Comparison of ENCODE assay signal across 10 cellular contexts in genomic region chr17:39700148-39700987, GRCh38. TPM values are rescaled to one million over a fixed set of nuclear protein-coding genes. Genes with fewer than 3 reads are reported as not detected.
DNase-seq lines count a peak whose midpoint lies in the region; TF ChIP-seq lines count a peak whose summit lies in the region.
"Had no signal": no experiment of that assay in that cellular context is flagged by ENCODE, and none has a peak within 500 bp of the region (broad histone marks: within the 10 kb centered on the region; RNA-seq: fewer than 3 reads in every experiment).

No MANE protein-coding gene starts in this region.

- DNase-seq in lower leg skin (ENCODE audit: low spot score in 2 of 2) (no peak), DMS79 treated with DMSO at 0.1 percent for 48 hours (lab: John Stamatoyannopoulos, UW) (no peak), NCI-H146 treated with DMSO at 0.1 percent for 48 hours (lab: John Stamatoyannopoulos, UW; ENCODE audit: unreplicated experiment) (no peak), Karpas-422 (no peak)
- no peak for DNase-seq in stimulated activated naive CD4-positive, alpha-beta T cell (lab: John Stamatoyannopoulos, UW)
- DNase-seq: SIG-M5 had no signal

- H3K79me2 ChIP-seq in Karpas-422 (ENCODE audit: low read length): no peaks in the 10 kb centered on the region

- H2AFZ ChIP-seq in Karpas-422 (ENCODE audit: low read length): no peak overlapping the region

- H3K9ac ChIP-seq in HUES48 (ENCODE audit: low read depth, low read length): peak overlapping the region; percentile 78
- H3K9ac ChIP-seq in endocrine pancreas (ENCODE audit: control insufficient read depth, insufficient read depth, low read length): peak overlapping the region; percentile 32
- H3K9ac ChIP-seq in Karpas-422 (ENCODE audit: low read length): no peak overlapping the region

- H3K36me3 ChIP-seq in HUES48 (ENCODE audit: control insufficient read depth, insufficient read depth, low read length) (peaks cover 17% of the 10 kb centered on the region; the same call in 1 of the 2 replicates), endocrine pancreas (ENCODE audit: control insufficient read depth, insufficient read depth, low read length) (no peaks in the 10 kb centered on the region), thymus (ENCODE audit: control insufficient read depth, insufficient read depth) (no peaks in the 10 kb centered on the region), Karpas-422 (ENCODE audit: insufficient read depth, low read length) (no peaks in the 10 kb centered on the region)

- 1 to 3% methylated on average over 18 to 51 of the region's 57 CpGs for WGBS in lower leg skin, 2 donors
- WGBS in thymus: 4% methylated on average over 57 of the region's 57 CpGs

- H3K9me2 ChIP-seq in Karpas-422 (replicated peaks; ENCODE audit: insufficient read depth, low read length): no peaks in the 10 kb centered on the region

- H3K4me1 ChIP-seq in HUES48 (ENCODE audit: control insufficient read depth, insufficient read depth, low read length) (peaks cover 70% of the 10 kb centered on the region), endocrine pancreas (ENCODE audit: control insufficient read depth, insufficient read depth, low read length) (no peaks in the 10 kb centered on the region), thymus (ENCODE audit: control insufficient read depth, insufficient read depth, low read length) (no peaks in the 10 kb centered on the region), Karpas-422 (ENCODE audit: low read length) (no peaks in the 10 kb centered on the region)

- intact Hi-C loops in lower leg skin (cut with DNase I; ENCODE audit: low total_unique reads): no loop called here

- H3K4me3 ChIP-seq in HUES48 (ENCODE audit: low read depth, low read length) (peak overlapping the region; percentile 80), endocrine pancreas (ENCODE audit: control insufficient read depth, insufficient read depth, low read length) (no peak overlapping the region), lower leg skin (ENCODE audit: low read depth, poor library complexity, severe bottlenecking) (peak overlapping the region; percentile 68), thymus (ENCODE audit: low read length) (peak overlapping the region; percentile 31), Karpas-422 (ENCODE audit: low read length) (no peak overlapping the region)

- H3K27me3 ChIP-seq in HUES48 (ENCODE audit: control insufficient read depth, insufficient read depth, low read length) (no peaks in the 10 kb centered on the region), endocrine pancreas (ENCODE audit: control insufficient read depth, insufficient read depth, low read length) (peaks cover 3% of the 10 kb centered on the region), thymus (ENCODE audit: control insufficient read depth, insufficient read depth) (peaks cover 30% of the 10 kb centered on the region), Karpas-422 (ENCODE audit: low read length) (no peaks in the 10 kb centered on the region)

- no peak for TF ChIP-seq CTCF in lower leg skin (IDR thresholded peaks at IDR 0.05)

- peak overlapping the region; percentile 88 for H3K27ac ChIP-seq in HUES48 (ENCODE audit: low read depth, low read length)
- H3K27ac ChIP-seq in thymus (ENCODE audit: low read depth): no peak overlapping the region
- H3K27ac ChIP-seq in Karpas-422 (ENCODE audit: low read length): no peak overlapping the region

- H3K9me3 ChIP-seq in HUES48 (ENCODE audit: control insufficient read depth, insufficient read depth, low read length) (no peaks in the 10 kb centered on the region), endocrine pancreas (ENCODE audit: control insufficient read depth, low read length) (no peaks in the 10 kb centered on the region), thymus (ENCODE audit: control insufficient read depth) (no peaks in the 10 kb centered on the region), Karpas-422 (ENCODE audit: low read length) (no peaks in the 10 kb centered on the region)

- H3K4me2 ChIP-seq in Karpas-422 (ENCODE audit: low read depth, low read length, poor library complexity, severe bottlenecking): no peak overlapping the region

- no peaks in the 10 kb centered on the region for H4K20me1 ChIP-seq in Karpas-422 (ENCODE audit: insufficient read depth, low read depth, low read length)

- TF ChIP-seq POLR2A in lower leg skin (IDR thresholded peaks at IDR 0.05): no peak

RNA-seq across cellular contexts. Expression of gene ERBB2, which starts 0.5 kb away (rescaled TPM):
- 100 to 1,000 TPM; 181 to 244 (median 191) TPM for total RNA-seq in lower leg skin
- polyA plus RNA-seq in thymus: 14.3 TPM
- 7.3 and 10.9 TPM in 2 replicates for total RNA-seq in Karpas-422 (2014; rRNA removed; shearing (Covaris generic); ENCODE audit: low replicate concordance)

RNA-seq across cellular contexts. Expression of gene PGAP3, which starts 12.5 kb away (rescaled TPM):
- total RNA-seq in lower leg skin: 10 to 100 TPM; 24.2 to 41.4 (median 28.8) TPM
- polyA plus RNA-seq in thymus: 18.5 TPM
- 10.6 and 20.2 TPM in 2 replicates for total RNA-seq in Karpas-422 (2014; rRNA removed; shearing (Covaris generic); ENCODE audit: low replicate concordance)

RNA-seq across cellular contexts. Expression of gene MIEN1, which starts 30.0 kb away (rescaled TPM):
- total RNA-seq in lower leg skin: 10 to 100 TPM; 42.8 to 82.0 (median 59.7) TPM
- polyA plus RNA-seq in thymus: 84.3 TPM
- total RNA-seq in Karpas-422 (2014; rRNA removed; shearing (Covaris generic); ENCODE audit: low replicate concordance): 77.8 and 78.6 TPM in 2 replicates

RNA-seq across cellular contexts. Expression of gene PNMT, which starts 32.1 kb away (rescaled TPM):
- 1 to 10 TPM; 1.6 to 3.8 (median 1.9) TPM for total RNA-seq in lower leg skin
- polyA plus RNA-seq in thymus: 2.9 TPM
- total RNA-seq in Karpas-422 (2014; rRNA removed; shearing (Covaris generic); ENCODE audit: low replicate concordance): 6.8 TPM in 1 of 2 replicates, not detected in the other
- total RNA-seq: glomerular endothelial cell had no signal

RNA-seq across cellular contexts. Expression of gene TCAP, which starts 35.2 kb away (rescaled TPM):
- 1 to 10 TPM in 1 of 4 donors, under 1 TPM in 2, not detected in 1; 0.44 to 3.8 (median 0.62) TPM for total RNA-seq in lower leg skin
- polyA plus RNA-seq in thymus: 1.7 TPM
- 1.5 and 1.9 TPM in 2 replicates for total RNA-seq in Karpas-422 (2014; rRNA removed; shearing (Covaris generic); ENCODE audit: low replicate concordance)

Comparison
In these comparisons a context has a peak if more than half of its experiments do, and no peak if none do; other contexts are left out.
1. H3K4me3 ChIP-seq: peak in HUES48 (single experiment), lower leg skin (single experiment) and thymus (single experiment); none in endocrine pancreas (single experiment) and Karpas-422 (single experiment).
2. RNA of gene ERBB2, which starts 0.5 kb away (total RNA-seq): 181 to 244 TPM in lower leg skin; 7.3 to 10.9 TPM in Karpas-422; every median in the first group is over 10 times any median in the second.